8 cellular contexts compared by ENCODE assay signal in genomic region chr1:33257388-33257758, GRCh38. TPM values are rescaled to one million over a fixed set of nuclear protein-coding genes. Genes with fewer than 3 reads are reported as not detected.
A peak's percentile ranks its signal among the peaks of the same experiment; 100 is the strongest.
DNase-seq lines count a peak whose midpoint lies in the region; ATAC-seq and TF ChIP-seq lines count a peak whose summit lies in the region.

No MANE protein-coding gene starts in this region.

- no peak for TF ChIP-seq POLR2A in gastrocnemius medialis (IDR thresholded peaks at IDR 0.05)

- in situ Hi-C loops in gastrocnemius medialis (cut with MboI; ENCODE audit: low sequenced_read_pairs in 4 of 4), result no loop called here

- DNase-seq in GM12865 (ENCODE audit: low read depth), result no peak
- no peak for DNase-seq in fibroblast of the aortic adventitia (ENCODE audit: low read depth)
- DNase-seq in gastrocnemius medialis, result no peak
- DNase-seq in iPS-NIHi7 (ENCODE audit: extremely low spot score), result no peak
- DNase-seq in islet precursor cell, result no peak
- no peak for DNase-seq in activated gamma-delta T cell (lab: John Stamatoyannopoulos, UW)

- ATAC-seq in gastrocnemius medialis (no peak), HG02852 (IDR thresholded peaks at IDR 0.05; ENCODE audit: unreplicated experiment) (no peak)

- no peaks in the 10 kb centered on the region for H3K9me2 ChIP-seq in SU-DHL-6 (replicated peaks; ENCODE audit: insufficient read depth, low read length)

- no peaks in the 10 kb centered on the region for H3K79me2 ChIP-seq in SU-DHL-6 (ENCODE audit: insufficient read depth, low read length)

- no peaks in the 10 kb centered on the region for H4K20me1 ChIP-seq in SU-DHL-6 (ENCODE audit: low read depth, low read length)

- H3K27ac ChIP-seq in SU-DHL-6 (ENCODE audit: low read depth, low read length), result no peak overlapping the region
- H3K27ac ChIP-seq in gastrocnemius medialis, result peak overlapping the region; percentile 65 to 75 (median 74)

- intact Hi-C loops in gastrocnemius medialis (cut with DNase I; ENCODE audit: low total_unique reads), result no loop called here

- H3K9ac ChIP-seq in SU-DHL-6 (ENCODE audit: low read length), result peak overlapping the region; percentile 37

- no peaks in the 10 kb centered on the region for H3F3A ChIP-seq in SU-DHL-6 (ENCODE audit: insufficient read depth)

- H3K4me1 ChIP-seq in gastrocnemius medialis, result peaks cover 37 to 50% of the 10 kb centered on the region in 2 donors

- H3K9me3 ChIP-seq in SU-DHL-6 (ENCODE audit: insufficient read depth, low read length) (no peaks in the 10 kb centered on the region), gastrocnemius medialis (no peaks in the 10 kb centered on the region)

- H3K4me2 ChIP-seq in SU-DHL-6 (ENCODE audit: low read depth, low read length, poor library complexity, severe bottlenecking), result peak overlapping the region; percentile 58

- H3K36me3 ChIP-seq in SU-DHL-6 (ENCODE audit: low read length) (no peaks in the 10 kb centered on the region), gastrocnemius medialis (no peaks in the 10 kb centered on the region)

- H3K4me3 ChIP-seq in GM12865 (ENCODE audit: low read depth, low read length) (peak overlapping the region; percentile 65), SU-DHL-6 (ENCODE audit: insufficient read depth, low read length, poor library complexity, severe bottlenecking) (peak overlapping the region; percentile 47), fibroblast of the aortic adventitia (ENCODE audit: low read depth, low read length) (peak overlapping the region; percentile 68), gastrocnemius medialis (peak overlapping the region; percentile 61 to 76 (median 66))

- no peak overlapping the region for H2AFZ ChIP-seq in SU-DHL-6 (ENCODE audit: low read depth, low read length, severe bottlenecking)

- TF ChIP-seq CTCF in GM12865 (IDR thresholded peaks at IDR 0.05; ENCODE audit: insufficient read depth, low read depth, low read length, missing control alignments), result no peak
- no peak for TF ChIP-seq CTCF in SU-DHL-6 (IDR thresholded peaks at IDR 0.05; ENCODE audit: insufficient read depth, low read length, poor library complexity, severe bottlenecking)
- TF ChIP-seq CTCF in fibroblast of the aortic adventitia (IDR thresholded peaks at IDR 0.05; ENCODE audit: insufficient read depth, low read length), result no peak
- TF ChIP-seq CTCF in gastrocnemius medialis (IDR thresholded peaks at IDR 0.05 in 4 of 5, conservative IDR thresholded peaks at IDR 0.05 in 1 of 5), result no peak

- no peaks in the 10 kb centered on the region for H3K27me3 ChIP-seq in SU-DHL-6 (ENCODE audit: low read length)
- no peaks in the 10 kb centered on the region for H3K27me3 ChIP-seq in gastrocnemius medialis

RNA-seq across cellular contexts. Expression of gene ZNF362, which starts 1.1 kb away (rescaled TPM):
- total RNA-seq in fibroblast of the aortic adventitia (ENCODE audit: low replicate concordance), result 12.3 and 14.5 TPM in 2 replicates
- total RNA-seq in gastrocnemius medialis, result 10 to 100 TPM in 3 of 4 donors, 1 to 10 TPM in 1; 6.4 to 19.2 (median 17.7) TPM
